14 cellular contexts compared by ENCODE assay signal in genomic region chr1:162856260-162856659, GRCh38. TPM values are rescaled to one million over a fixed set of nuclear protein-coding genes. Genes with fewer than 3 reads are reported as not detected.
DNase-seq lines count a peak whose midpoint lies in the region; TF ChIP-seq lines count a peak whose summit lies in the region.
"Had no signal": no experiment of that assay in that cellular context is flagged by ENCODE, and none has a peak within 500 bp of the region (broad histone marks: within the 10 kb centered on the region; RNA-seq: fewer than 3 reads in every experiment).

No MANE protein-coding gene starts in this region.

- in situ Hi-C loops in mammary epithelial cell (cut with MboI; ENCODE audit: low sequenced_read_pairs in 2 of 2): loop anchor here (5.0 to 10.0 kb wide), 3 partner anchors 319 to 461 kb away; no protein-coding TSS in a partner anchor

- no peaks in the 10 kb centered on the region for H3K9me3 ChIP-seq in mammary epithelial cell (replicated peaks; ENCODE audit: insufficient read depth, low read length)
- H3K9me3 ChIP-seq: testis had no signal

- intact Hi-C loops in Calu3 (cut with micrococcal nuclease; ENCODE audit: unreplicated experiment) (no loop called here), mammary epithelial cell (cut with micrococcal nuclease) (loop anchor here (5.0 kb wide), 1 partner anchor 51 kb away; no protein-coding TSS in a partner anchor)

- DNase-seq in Calu3: peak; percentile 53
- DNase-seq in LHCN-M2 (ENCODE audit: low read depth): peak; percentile 99
- peak; percentile 96 for DNase-seq in mammary epithelial cell
- peak; percentile 84 for DNase-seq in myocyte (ENCODE audit: low read depth)
- DNase-seq in C1 segment of cervical spinal cord (lab: John Stamatoyannopoulos, UW): no peak
- no peak for DNase-seq in activated CD8-positive, alpha-beta memory T cell treated with anti-CD3 and anti-CD28 coated beads, Interleukin-2, amount 50 U/mL, for 48 hours
- no peak for DNase-seq in NCI-H1694 treated with DMSO at 0.1 percent for 48 hours (lab: John Stamatoyannopoulos, UW)
- no peak for DNase-seq in ureter (ENCODE audit: low spot score)
- DNase-seq: cortex of kidney, NCI-H2029 treated with DMSO at 0.1 percent for 48 hours, testis had no signal

- H3K9ac ChIP-seq in mammary epithelial cell (ENCODE audit: insufficient read depth, low read length): no peak overlapping the region

- dilution Hi-C loops in mammary epithelial cell (cut with HindIII; ENCODE audit: low sequenced_read_pairs): loop anchor here (25.0 kb wide), 2 partner anchors 331 to 456 kb away; partner anchors contain the start of gene NUF2

- peak overlapping the region; percentile 30 for H3K27ac ChIP-seq in mammary epithelial cell (ENCODE audit: insufficient read depth, low read depth, low read length)
- H3K27ac ChIP-seq: testis had no signal

- H3K4me1 Mint-ChIP-seq in Calu3 (ENCODE audit: low read depth, unreplicated experiment): peaks cover 30% of the 10 kb centered on the region
- H3K4me1 Mint-ChIP-seq: GM23338 had no signal

- no peaks in the 10 kb centered on the region for H3K79me2 ChIP-seq in mammary epithelial cell (ENCODE audit: insufficient read depth, low read length)

- CTCF ChIA-PET in Calu3 (lab: Charles Lee) (no interaction called here), mammary epithelial cell (lab: Charles Lee; ENCODE audit: low non-redundant PET) (interaction anchor here (0.7 kb wide), 1 partner anchor 179 kb away, joined by 4 read pairs; no protein-coding TSS in a partner anchor)

- H2AFZ ChIP-seq in mammary epithelial cell (ENCODE audit: low read depth, low read length): no peak overlapping the region
- H2AFZ ChIP-seq: GM23338 had no signal

- H3K27me3 Mint-ChIP-seq in Calu3 (ENCODE audit: unreplicated experiment): no peaks in the 10 kb centered on the region

- no peaks in the 10 kb centered on the region for H3K36me3 Mint-ChIP-seq in Calu3 (ENCODE audit: insufficient read depth, unreplicated experiment)
- H3K36me3 Mint-ChIP-seq: natural killer cell treated with Interleukin-12 subunit alpha and Interleukin-12 subunit beta and Interleukin-15 and Interleukin-18, amount 100 ng/mL, for 72 hours had no signal

- no peak overlapping the region for H3K4me3 ChIP-seq in mammary epithelial cell (replicated peaks in 1 of 3; ENCODE audit: insufficient read depth in 1 of 3, low read depth in 2 of 3, low read length in 3 of 3)
- H3K4me3 ChIP-seq: GM23338, testis had no signal

- TF ChIP-seq CTCF in Calu3 (IDR thresholded peaks at IDR 0.05; ENCODE audit: unreplicated experiment) (no peak), mammary epithelial cell (conservative IDR thresholded peaks at IDR 0.05 in 1 of 2, IDR thresholded peaks at IDR 0.05 in 1 of 2; ENCODE audit: extremely low read depth in 1 of 2, insufficient read depth in 1 of 2, low read depth in 1 of 2, low read length in 2 of 2) (no peak)

- H3K27me3 ChIP-seq in mammary epithelial cell (ENCODE audit: insufficient read depth, low read length): no peaks in the 10 kb centered on the region
- H3K27me3 ChIP-seq: testis had no signal

- no peaks in the 10 kb centered on the region for H3K36me3 ChIP-seq in mammary epithelial cell (ENCODE audit: insufficient read depth, low read length)

- peak overlapping the region; percentile 12 for H3K4me2 ChIP-seq in mammary epithelial cell (ENCODE audit: insufficient read depth, low read depth, low read length)
- H3K4me2 ChIP-seq: GM23338 had no signal

- no peaks in the 10 kb centered on the region for H4K20me1 ChIP-seq in mammary epithelial cell (ENCODE audit: insufficient read depth, low read length)

- peak overlapping the region; percentile 13 for H3K27ac Mint-ChIP-seq in Calu3 (ENCODE audit: unreplicated experiment)
- H3K27ac Mint-ChIP-seq: GM23338; natural killer cell treated with Interleukin-12 subunit alpha and Interleukin-12 subunit beta and Interleukin-15 and Interleukin-18, amount 100 ng/mL, for 72 hours had no signal

- BruUV-seq in Calu3 (replicated peaks; lab: Mats Ljungman, UMichigan): no TSS peak
- BruUV-seq in mammary epithelial cell (replicated peaks; lab: Mats Ljungman, UMichigan): TSS peak; percentile 56

- no peak overlapping the region for H3K4me3 Mint-ChIP-seq in Calu3 (ENCODE audit: low read depth, unreplicated experiment)
- H3K4me3 Mint-ChIP-seq: GM23338; natural killer cell treated with Interleukin-12 subunit alpha and Interleukin-12 subunit beta and Interleukin-15 and Interleukin-18, amount 100 ng/mL, for 72 hours had no signal

- H3K9me3 Mint-ChIP-seq in Calu3 (ENCODE audit: low read depth, unreplicated experiment): no peaks in the 10 kb centered on the region
- H3K9me3 Mint-ChIP-seq: GM23338; natural killer cell treated with Interleukin-12 subunit alpha and Interleukin-12 subunit beta and Interleukin-15 and Interleukin-18, amount 100 ng/mL, for 72 hours had no signal

- peaks cover 38% of the 10 kb centered on the region for H3K4me1 ChIP-seq in mammary epithelial cell (ENCODE audit: insufficient read depth, low read length)
- H3K4me1 ChIP-seq: testis had no signal

- WGBS in mammary epithelial cell (ENCODE audit: low coverage, missing lambda C conversion rate): 4% methylated on average over 2 of the region's 2 CpGs

RNA-seq across cellular contexts. Expression of gene CCDC190, which starts 4.7 kb away (rescaled TPM):
- total RNA-seq in Calu3 (2022) (not detected in 2 replicates), LHCN-M2 (2014; rRNA removed) (11.0 and 13.9 TPM in 2 replicates), mammary epithelial cell (under 1 TPM in 1 of 2 donors, not detected in 1; 0.33 TPM), myocyte (0.10 and 1.5 TPM in 2 replicates), ureter (0.23 TPM)
- polyA plus RNA-seq in LHCN-M2 (2012): 1.4 TPM
- not detected for polyA plus RNA-seq in mammary epithelial cell
- polyA minus RNA-seq in mammary epithelial cell: not detected
- 0.16 TPM for polyA plus RNA-seq in myocyte (2012)
- total RNA-seq: GM23338; natural killer cell treated with Interleukin-12 subunit alpha and Interleukin-12 subunit beta and Interleukin-15 and Interleukin-18, amount 100 ng/mL, for 72 hours; T-helper 1 cell treated with Interleukin-12 subunit alpha and Interleukin-12 subunit beta and Interleukin-4 antibody, amounts not matched to agents 30 ng/mL and 1 ng/mL, for 36 hours had no signal
- polyA plus RNA-seq: GM23338 had no signal

Comparison
In these comparisons a context has a peak if more than half of its experiments do, and no peak if none do; other contexts are left out.
1. DNase-seq: peak in Calu3 (single experiment), LHCN-M2 (single experiment), mammary epithelial cell (single experiment) and myocyte (single experiment); none in C1 segment of cervical spinal cord (0 of 14), activated CD8-positive, alpha-beta memory T cell treated with anti-CD3 and anti-CD28 coated beads, Interleukin-2, amount 50 U/mL, for 48 hours (single experiment), NCI-H1694 treated with DMSO at 0.1 percent for 48 hours (single experiment) and ureter (single experiment).